In genomic region chr9:73039253-73039915, GRCh38 we compare ENCODE assay signal across 11 cellular contexts.
DNase-seq lines count a peak whose midpoint lies in the region; ATAC-seq, FAIRE-seq and TF ChIP-seq lines count a peak whose summit lies in the region.
"Had no signal": no experiment of that assay in that cellular context is flagged by ENCODE, and none has a peak within 500 bp of the region (broad histone marks: within the 10 kb centered on the region; RNA-seq: fewer than 3 reads in every experiment).

No MANE protein-coding gene starts in this region.

- BruUV-seq in endothelial cell of umbilical vein (replicated peaks; lab: Mats Ljungman, UMichigan) = no TSS peak

- no peaks in the 10 kb centered on the region for H3K9me3 ChIP-seq in endothelial cell of umbilical vein (replicated peaks; ENCODE audit: control insufficient read depth, insufficient read depth, low read length)
- no peaks in the 10 kb centered on the region for H3K9me3 ChIP-seq in liver (ENCODE audit: control insufficient read depth in 4 of 4, low read length in 3 of 4)

- no peak for TF ChIP-seq RAD21 in liver (IDR thresholded peaks at IDR 0.05)

- H3K27ac ChIP-seq in GM23338 (ENCODE audit: low read depth) = no peak overlapping the region
- H3K27ac ChIP-seq in endothelial cell of umbilical vein (ENCODE audit: insufficient read depth, low read depth, low read length) = no peak overlapping the region
- H3K27ac ChIP-seq in liver (ENCODE audit: low read depth in 1 of 2, low read length in 2 of 2) = no peak overlapping the region

- no peak for DNase-seq in GM23338 (ENCODE audit: low spot score)
- DNase-seq in endothelial cell of umbilical vein (ENCODE audit: low read depth, low spot score) = peak; percentile 43
- DNase-seq in stromal cell of bone marrow (ENCODE audit: low read depth) = peak; percentile 47
- no peak for DNase-seq in activated T-cell treated with anti-CD3 and anti-CD28 coated beads, Interleukin-2, amount 50 U/mL, for 72 hours
- no peak for DNase-seq in activated naive CD4-positive, alpha-beta T cell treated with anti-CD3 and anti-CD28 coated beads, Interleukin-2, amount 50 U/mL, for 72 hours (ENCODE audit: low spot score in 2 of 2)
- DNase-seq: effector CD8-positive, alpha-beta T cell had no signal

- CTCF ChIA-PET in endothelial cell of umbilical vein (lab: Charles Lee) = interaction anchor here (0.5 to 1.1 kb wide), 5 partner anchors 27 to 182 kb away, joined by 3 to 6 read pairs (median 3); no protein-coding TSS in a partner anchor

- H3K4me2 ChIP-seq in GM23338 (no peak overlapping the region), endothelial cell of umbilical vein (ENCODE audit: insufficient read depth, low read length) (no peak overlapping the region)

- H2AFZ ChIP-seq in GM23338 = peak overlapping the region; percentile 94
- no peak overlapping the region for H2AFZ ChIP-seq in endothelial cell of umbilical vein (ENCODE audit: low read depth, low read length)

- H3K9me2 ChIP-seq in GM23338 (ENCODE audit: insufficient read depth) = 0 out of 2 replicates have a peak, but pooled peaks cover 5% of the 10 kb centered on the region

- H3K4me3 ChIP-seq in GM23338 = no peak overlapping the region
- no peak overlapping the region for H3K4me3 ChIP-seq in endothelial cell of umbilical vein (replicated peaks in 1 of 3; ENCODE audit: insufficient read depth in 1 of 3, low read depth in 1 of 3, low read length in 3 of 3)
- no peak overlapping the region for H3K4me3 ChIP-seq in liver (ENCODE audit: low read depth in 1 of 3, low read length in 3 of 3)
- H3K4me3 ChIP-seq: smooth muscle cell had no signal

- intact Hi-C loops in endothelial cell of umbilical vein (cut with micrococcal nuclease) = no loop called here

- H3K9me3 Mint-ChIP-seq in GM23338 = no peaks in the 10 kb centered on the region
- no peaks in the 10 kb centered on the region for H3K9me3 Mint-ChIP-seq in activated T-cell treated with anti-CD3 and anti-CD28 coated beads, Interleukin-2, amount 50 U/mL, for 72 hours
- H3K9me3 Mint-ChIP-seq in activated naive CD4-positive, alpha-beta T cell treated with anti-CD3 and anti-CD28 coated beads, Interleukin-2, amount 50 U/mL, for 72 hours = no peaks in the 10 kb centered on the region

- no peaks in the 10 kb centered on the region for H3K27me3 Mint-ChIP-seq in GM23338 (ENCODE audit: insufficient read depth, low read depth, poor library complexity)
- H3K27me3 Mint-ChIP-seq in activated T-cell treated with anti-CD3 and anti-CD28 coated beads, Interleukin-2, amount 50 U/mL, for 72 hours (ENCODE audit: low read depth) = peaks cover 24% of the 10 kb centered on the region

- TF ChIP-seq POLR2A in endothelial cell of umbilical vein (IDR thresholded peaks at IDR 0.05; ENCODE audit: low read depth, low read length) = no peak

- H3K36me3 ChIP-seq in GM23338 (ENCODE audit: insufficient read depth) (no peaks in the 10 kb centered on the region), endothelial cell of umbilical vein (ENCODE audit: control insufficient read depth in 2 of 2, extremely low read depth in 1 of 2, insufficient read depth in 2 of 2, low read length in 2 of 2) (no peaks in the 10 kb centered on the region), liver (ENCODE audit: control insufficient read depth in 4 of 4, insufficient read depth in 3 of 4, low read depth in 1 of 4, low read length in 3 of 4) (no peaks in the 10 kb centered on the region)

- H3K27me3 ChIP-seq in GM23338 (ENCODE audit: insufficient read depth) (no peaks in the 10 kb centered on the region), endothelial cell of umbilical vein (ENCODE audit: control insufficient read depth in 2 of 2, insufficient read depth in 2 of 2, low read length in 2 of 2) (no peaks in the 10 kb centered on the region), liver (ENCODE audit: control insufficient read depth in 4 of 4, insufficient read depth in 4 of 4, low read length in 3 of 4) (no peaks in the 10 kb centered on the region)

- peaks cover 14% of the 10 kb centered on the region for H3K4me1 ChIP-seq in GM23338 (ENCODE audit: insufficient read depth)
- H3K4me1 ChIP-seq in endothelial cell of umbilical vein (ENCODE audit: control insufficient read depth, extremely low read depth, insufficient read depth, low read length) = no peaks in the 10 kb centered on the region
- peaks cover 0 to 22% (median 17%) of the 10 kb centered on the region in 4 donors for H3K4me1 ChIP-seq in liver (ENCODE audit: control insufficient read depth in 4 of 4, insufficient read depth in 4 of 4, low read length in 3 of 4)

- no peak overlapping the region for H3K27ac Mint-ChIP-seq in GM23338
- H3K27ac Mint-ChIP-seq in activated T-cell treated with anti-CD3 and anti-CD28 coated beads, Interleukin-2, amount 50 U/mL, for 72 hours = no peak overlapping the region
- no peak overlapping the region for H3K27ac Mint-ChIP-seq in activated naive CD4-positive, alpha-beta T cell treated with anti-CD3 and anti-CD28 coated beads, Interleukin-2, amount 50 U/mL, for 72 hours

- H3K36me3 Mint-ChIP-seq in GM23338 (ENCODE audit: low read depth) = no peaks in the 10 kb centered on the region
- H3K36me3 Mint-ChIP-seq in activated T-cell treated with anti-CD3 and anti-CD28 coated beads, Interleukin-2, amount 50 U/mL, for 72 hours (ENCODE audit: insufficient read depth in 2 of 2) = no peaks in the 10 kb centered on the region
- H3K36me3 Mint-ChIP-seq in activated naive CD4-positive, alpha-beta T cell treated with anti-CD3 and anti-CD28 coated beads, Interleukin-2, amount 50 U/mL, for 72 hours = peaks cover 0 to 6% of the 10 kb centered on the region in 2 donors

- TF ChIP-seq CTCF in GM23338 (conservative IDR thresholded peaks at IDR 0.05; ENCODE audit: low read depth in 2 of 2) (no peak), endothelial cell of umbilical vein (IDR thresholded peaks at IDR 0.05; ENCODE audit: extremely low read depth in 1 of 2, insufficient read depth in 1 of 2, low read depth in 1 of 2, low read length in 2 of 2) (no peak), liver (IDR thresholded peaks at IDR 0.05; ENCODE audit: low read depth, low read length, missing input control) (no peak)

- H4K20me1 ChIP-seq in GM23338 (replicated peaks; ENCODE audit: insufficient read depth) (no peaks in the 10 kb centered on the region), endothelial cell of umbilical vein (replicated peaks; ENCODE audit: control insufficient read depth, extremely low read depth, insufficient read depth, low read length) (no peaks in the 10 kb centered on the region)

- H3K9ac ChIP-seq in endothelial cell of umbilical vein (replicated peaks; ENCODE audit: extremely low read depth, insufficient read depth, low read length) (no peak overlapping the region), liver (ENCODE audit: low read depth in 1 of 2, low read length in 2 of 2) (no peak overlapping the region)

- no peaks in the 10 kb centered on the region for H3K9me1 ChIP-seq in endothelial cell of umbilical vein (replicated peaks; ENCODE audit: control insufficient read depth, extremely low read depth, insufficient read depth, low read length)

- H3K4me1 Mint-ChIP-seq in GM23338 = peaks cover 8% of the 10 kb centered on the region
- no peaks in the 10 kb centered on the region for H3K4me1 Mint-ChIP-seq in activated T-cell treated with anti-CD3 and anti-CD28 coated beads, Interleukin-2, amount 50 U/mL, for 72 hours (ENCODE audit: low read depth)

- no peak overlapping the region for H3K4me3 Mint-ChIP-seq in GM23338
- H3K4me3 Mint-ChIP-seq in activated T-cell treated with anti-CD3 and anti-CD28 coated beads, Interleukin-2, amount 50 U/mL, for 72 hours = no peak overlapping the region

- H3F3A ChIP-seq in GM23338 (replicated peaks; ENCODE audit: low read depth) = no peaks in the 10 kb centered on the region

- WGBS in liver = 72% methylated on average over 2 of the region's 2 CpGs

- no peak for FAIRE-seq in endothelial cell of umbilical vein (lab: Jason Lieb, UNC)
- FAIRE-seq: keratinocyte had no signal

- H3K79me2 ChIP-seq in GM23338 (replicated peaks; ENCODE audit: insufficient read depth) = no peaks in the 10 kb centered on the region
- no peaks in the 10 kb centered on the region for H3K79me2 ChIP-seq in endothelial cell of umbilical vein (ENCODE audit: control insufficient read depth, insufficient read depth, low read length)

- POLR2A ChIA-PET in endothelial cell of umbilical vein (lab: Charles Lee) = no interaction called here

- dilution Hi-C loops in endothelial cell of umbilical vein (cut with MboI; ENCODE audit: extremely low pct_ligation_motif_present, low sequenced_read_pairs) = no loop called here

- ATAC-seq in GM23338 = no peak
- no peak for ATAC-seq in activated T-cell treated with anti-CD3 and anti-CD28 coated beads, Interleukin-2, amount 50 U/mL, for 72 hours (replicated peaks in 1 of 2)
- no peak for ATAC-seq in HG02588 (IDR thresholded peaks at IDR 0.05; ENCODE audit: unreplicated experiment)
- no peak for ATAC-seq in activated naive CD4-positive, alpha-beta T cell treated with anti-CD3 and anti-CD28 coated beads, Interleukin-2, amount 50 U/mL, for 72 hours
- ATAC-seq in HG02610 (IDR thresholded peaks at IDR 0.05; ENCODE audit: unreplicated experiment) = no peak

TF ChIP-seq in endothelial cell of umbilical vein, 7 proteins besides CTCF, POLR2A, EP300 and RAD21:
- no peak for TF ChIP-seq FOS (IDR thresholded peaks at IDR 0.05; ENCODE audit: borderline replicate concordance, insufficient read depth, low read length)
- no peak for TF ChIP-seq POLR2AphosphoS5 (IDR thresholded peaks at IDR 0.05; ENCODE audit: insufficient read depth, low read depth, low read length)
- TF ChIP-seq JUN (IDR thresholded peaks at IDR 0.05; ENCODE audit: borderline replicate concordance, insufficient read depth, insufficient read length, low read depth) = no peak
- no peak for TF ChIP-seq GATA2 (IDR thresholded peaks at IDR 0.05; ENCODE audit: insufficient read depth, insufficient read length, low read depth, low read length)
- TF ChIP-seq EZH2 (IDR thresholded peaks at IDR 0.05; ENCODE audit: borderline replicate concordance, low read depth, low read length, severe bottlenecking) = no peak

TF ChIP-seq in liver, 16 proteins besides CTCF, POLR2A, EP300 and RAD21 (continues in another document):
- TF ChIP-seq FOXA1 (IDR thresholded peaks at IDR 0.05) (no peak), RXRA (IDR thresholded peaks at IDR 0.05) (no peak), YY1 (IDR thresholded peaks at IDR 0.05) (no peak), MAX (IDR thresholded peaks at IDR 0.05) (no peak), GABPA (IDR thresholded peaks at IDR 0.05 in 1 of 2, conservative IDR thresholded peaks at IDR 0.05 in 1 of 2) (no peak), HNF4A (conservative IDR thresholded peaks at IDR 0.05) (no peak), NR2F2 (IDR thresholded peaks at IDR 0.05) (peak; percentile 13), ATF3 (IDR thresholded peaks at IDR 0.05) (no peak)

Comparison
In these comparisons a context has a peak if more than half of its experiments do, and no peak if none do; other contexts are left out.
1. DNase-seq: peak in endothelial cell of umbilical vein (single experiment) and stromal cell of bone marrow (single experiment); none in GM23338 (single experiment), activated T-cell treated with anti-CD3 and anti-CD28 coated beads, Interleukin-2, amount 50 U/mL, for 72 hours (0 of 2) and activated naive CD4-positive, alpha-beta T cell treated with anti-CD3 and anti-CD28 coated beads, Interleukin-2, amount 50 U/mL, for 72 hours (0 of 2).